ENCODE assay signal across 13 cellular contexts in genomic region chr11:48036011-48036410, GRCh38. TPM values are rescaled to one million over a fixed set of nuclear protein-coding genes. Genes with fewer than 3 reads are reported as not detected.
DNase-seq lines count a peak whose midpoint lies in the region; ATAC-seq and TF ChIP-seq lines count a peak whose summit lies in the region.
"Had no signal": no experiment of that assay in that cellular context is flagged by ENCODE, and none has a peak within 500 bp of the region (broad histone marks: within the 10 kb centered on the region; RNA-seq: fewer than 3 reads in every experiment).

No MANE protein-coding gene starts in this region.

- no peaks in the 10 kb centered on the region for H3K27me3 ChIP-seq in thyroid gland
- H3K27me3 ChIP-seq: ovary had no signal

- intact Hi-C loops in thyroid gland (cut with DNase I) = no loop called here

- no peak for TF ChIP-seq POLR2A in thyroid gland (IDR thresholded peaks at IDR 0.05)

- no peak overlapping the region for H3K4me3 ChIP-seq in thyroid gland (replicated peaks in 1 of 3)
- H3K4me3 ChIP-seq: ovary, thoracic aorta had no signal

- H3K36me3 ChIP-seq in thyroid gland = no peaks in the 10 kb centered on the region
- H3K36me3 ChIP-seq: ovary, thoracic aorta had no signal

- H3K4me1 Mint-ChIP-seq in activated naive CD8-positive, alpha-beta T cell (ENCODE audit: low read depth) = peaks cover 57% of the 10 kb centered on the region
- H3K4me1 Mint-ChIP-seq in activated naive CD8-positive, alpha-beta T cell treated with anti-CD3 and anti-CD28 coated beads for 36 hours = peaks cover 45% of the 10 kb centered on the region
- H3K4me1 Mint-ChIP-seq in mesothelial cell of epicardium (peaks cover 23% of the 10 kb centered on the region), progenitor cell of endocrine pancreas (ENCODE audit: low read depth) (peaks cover 1% of the 10 kb centered on the region)

- no peaks in the 10 kb centered on the region for H3K9me3 ChIP-seq in thyroid gland
- H3K9me3 ChIP-seq: ovary, thoracic aorta had no signal

- H3K4me3 Mint-ChIP-seq in activated naive CD8-positive, alpha-beta T cell = no peak overlapping the region
- H3K4me3 Mint-ChIP-seq in activated naive CD8-positive, alpha-beta T cell treated with anti-CD3 and anti-CD28 coated beads for 36 hours = no peak overlapping the region
- H3K4me3 Mint-ChIP-seq in mesothelial cell of epicardium (no peak overlapping the region), progenitor cell of endocrine pancreas (ENCODE audit: low read depth) (no peak overlapping the region)
- H3K4me3 Mint-ChIP-seq: H9 had no signal

- H3K27ac ChIP-seq in thyroid gland = peak overlapping the region; percentile 30 to 67 (median 35)
- H3K27ac ChIP-seq: ovary, thoracic aorta had no signal

- peaks cover 9% of the 10 kb centered on the region for H3K36me3 Mint-ChIP-seq in activated naive CD8-positive, alpha-beta T cell
- H3K36me3 Mint-ChIP-seq in activated naive CD8-positive, alpha-beta T cell treated with anti-CD3 and anti-CD28 coated beads for 36 hours = peaks cover 5% of the 10 kb centered on the region
- peaks cover 0 to 26% of the 10 kb centered on the region in 2 donors for H3K36me3 Mint-ChIP-seq in activated naive CD4-positive, alpha-beta T cell treated with anti-CD3 and anti-CD28 coated beads, Interleukin-2, amount 50 U/mL, for 72 hours
- no peaks in the 10 kb centered on the region for H3K36me3 Mint-ChIP-seq in mesothelial cell of epicardium
- peaks cover 2% of the 10 kb centered on the region for H3K36me3 Mint-ChIP-seq in progenitor cell of endocrine pancreas (ENCODE audit: insufficient read depth)

- TF ChIP-seq CTCF in mesothelial cell of epicardium (IDR thresholded peaks at IDR 0.05; ENCODE audit: unreplicated experiment) (no peak), thyroid gland (IDR thresholded peaks at IDR 0.05) (no peak), progenitor cell of endocrine pancreas (IDR thresholded peaks at IDR 0.05; ENCODE audit: unreplicated experiment) (no peak)

- ATAC-seq in activated naive CD4-positive, alpha-beta T cell treated with anti-CD3 and anti-CD28 coated beads, Interleukin-2, amount 50 U/mL, for 72 hours = peak; percentile 68 to 76

- H3K4me1 ChIP-seq in thyroid gland = peaks cover 29 to 39% of the 10 kb centered on the region in 2 donors

- no peak for DNase-seq in activated naive CD8-positive, alpha-beta T cell treated with anti-CD3 and anti-CD28 coated beads for 36 hours
- no peak for DNase-seq in activated naive CD4-positive, alpha-beta T cell treated with anti-CD3 and anti-CD28 coated beads, Interleukin-2, amount 50 U/mL, for 72 hours (ENCODE audit: low spot score in 2 of 2)
- no peak for DNase-seq in mesothelial cell of epicardium (ENCODE audit: low spot score in 2 of 2, unreplicated experiment in 2 of 2)
- no peak for DNase-seq in thyroid gland
- no peak for DNase-seq in progenitor cell of endocrine pancreas (ENCODE audit: low spot score, unreplicated experiment)
- DNase-seq in NCI-H2081 (lab: John Stamatoyannopoulos, UW) = no peak
- no peak for DNase-seq in NCI-H2107 treated with DMSO at 0.1 percent for 48 hours (lab: John Stamatoyannopoulos, UW; ENCODE audit: unreplicated experiment)
- DNase-seq: H9; NCI-H510A treated with DMSO at 0.1 percent for 48 hours; ovary; stimulated activated CD4-positive, alpha-beta T cell treated with anti-CD3 and anti-CD28 coated beads, Interleukin-4, amount 100 ng/mL, for 24 hours had no signal

- H3K27ac Mint-ChIP-seq in activated naive CD8-positive, alpha-beta T cell = peak overlapping the region; percentile 51
- H3K27ac Mint-ChIP-seq in activated naive CD8-positive, alpha-beta T cell treated with anti-CD3 and anti-CD28 coated beads for 36 hours = no peak overlapping the region
- peak overlapping the region; percentile 44 to 89 for H3K27ac Mint-ChIP-seq in activated naive CD4-positive, alpha-beta T cell treated with anti-CD3 and anti-CD28 coated beads, Interleukin-2, amount 50 U/mL, for 72 hours
- H3K27ac Mint-ChIP-seq in mesothelial cell of epicardium (peak overlapping the region; percentile 86), progenitor cell of endocrine pancreas (no peak overlapping the region)

- 19 to 24% methylated on average over 1 of the region's 1 CpG for WGBS in thyroid gland, 2 donors

- no peaks in the 10 kb centered on the region for H3K27me3 Mint-ChIP-seq in activated naive CD8-positive, alpha-beta T cell
- no peaks in the 10 kb centered on the region for H3K27me3 Mint-ChIP-seq in activated naive CD8-positive, alpha-beta T cell treated with anti-CD3 and anti-CD28 coated beads for 36 hours
- H3K27me3 Mint-ChIP-seq in mesothelial cell of epicardium (ENCODE audit: low read depth) (no peaks in the 10 kb centered on the region), progenitor cell of endocrine pancreas (no peaks in the 10 kb centered on the region)

- no peaks in the 10 kb centered on the region for H3K9me3 Mint-ChIP-seq in activated naive CD8-positive, alpha-beta T cell (ENCODE audit: low read depth)
- H3K9me3 Mint-ChIP-seq in activated naive CD8-positive, alpha-beta T cell treated with anti-CD3 and anti-CD28 coated beads for 36 hours = no peaks in the 10 kb centered on the region
- no peaks in the 10 kb centered on the region for H3K9me3 Mint-ChIP-seq in activated naive CD4-positive, alpha-beta T cell treated with anti-CD3 and anti-CD28 coated beads, Interleukin-2, amount 50 U/mL, for 72 hours
- H3K9me3 Mint-ChIP-seq in mesothelial cell of epicardium (no peaks in the 10 kb centered on the region), progenitor cell of endocrine pancreas (ENCODE audit: low read depth) (no peaks in the 10 kb centered on the region)
- H3K9me3 Mint-ChIP-seq: H9 had no signal

RNA-seq across cellular contexts. Expression of gene PTPRJ, which starts 55.7 kb away (rescaled TPM):
- total RNA-seq in activated naive CD8-positive, alpha-beta T cell treated with anti-CD3 and anti-CD28 coated beads for 36 hours = 10 to 100 TPM; 11.8 to 13.1 TPM
- total RNA-seq in activated naive CD4-positive, alpha-beta T cell treated with anti-CD3 and anti-CD28 coated beads, Interleukin-2, amount 50 U/mL, for 72 hours = 10 to 100 TPM; 23.6 to 26.5 TPM
- total RNA-seq in mesothelial cell of epicardium (26.2 to 31.0 TPM (median 26.5 TPM) in 3 replicates), thyroid gland (10 to 100 TPM; 45.4 to 81.9 (median 58.6) TPM), progenitor cell of endocrine pancreas (18.9 and 19.1 TPM in 2 replicates)

Comparison
In these comparisons a context has a peak if more than half of its experiments do, and no peak if none do; other contexts are left out.
1. H3K27ac Mint-ChIP-seq: peak in activated naive CD8-positive, alpha-beta T cell (single experiment), activated naive CD4-positive, alpha-beta T cell treated with anti-CD3 and anti-CD28 coated beads, Interleukin-2, amount 50 U/mL, for 72 hours (2 of 2) and mesothelial cell of epicardium (single experiment); none in activated naive CD8-positive, alpha-beta T cell treated with anti-CD3 and anti-CD28 coated beads for 36 hours (single experiment) and progenitor cell of endocrine pancreas (single experiment).